In genomic region chr7:26328498-26329390, GRCh38 we compare ENCODE assay signal across 18 cellular contexts. TPM values are rescaled to one million over a fixed set of nuclear protein-coding genes. Genes with fewer than 3 reads are reported as not detected.
DNase-seq lines count a peak whose midpoint lies in the region; ATAC-seq, FAIRE-seq and TF ChIP-seq lines count a peak whose summit lies in the region.
"Had no signal": no experiment of that assay in that cellular context is flagged by ENCODE, and none has a peak within 500 bp of the region (broad histone marks: within the 10 kb centered on the region; RNA-seq: fewer than 3 reads in every experiment).

No MANE protein-coding gene starts in this region.

- H4K20me1 ChIP-seq in K562 (replicated peaks; ENCODE audit: control insufficient read depth, insufficient read depth, low read length) = no peaks in the 10 kb centered on the region

- in situ Hi-C loops in K562 (cut with MboI) = no loop called here

- H3K9me3 Mint-ChIP-seq in stimulated activated effector memory CD8-positive, alpha-beta T cell treated with anti-CD3 and anti-CD28 coated beads, Interleukin-12 subunit alpha, Interleukin-12 subunit beta, amount 100 ng/mL, for 72 hours = no peaks in the 10 kb centered on the region
- peaks cover 4% of the 10 kb centered on the region for H3K9me3 Mint-ChIP-seq in type B pancreatic cell
- no peaks in the 10 kb centered on the region for H3K9me3 Mint-ChIP-seq in activated naive CD4-positive, alpha-beta T cell treated with anti-CD3 and anti-CD28 coated beads, Interleukin-2, amount 10 ng/mL, durations not matched to agents 7 days and 5 days
- H3K9me3 Mint-ChIP-seq: stimulated activated naive CD8-positive, alpha-beta T cell treated with anti-CD3 and anti-CD28 coated beads, Interleukin-15, Interleukin-2, amounts not matched to agents 100 ng/mL and 50 ng/mL, for 24 hours had no signal

- H2AFZ ChIP-seq in K562 (ENCODE audit: low read depth, low read length) = no peak overlapping the region

- no peak for TF ChIP-seq POLR2A in K562 (conservative IDR thresholded peaks at IDR 0.05)

- no peaks in the 10 kb centered on the region for H3K79me2 ChIP-seq in K562 (ENCODE audit: control insufficient read depth, insufficient read depth, low read length)

- no peaks in the 10 kb centered on the region for H3K27me3 ChIP-seq in K562 (ENCODE audit: control insufficient read depth in 2 of 2, insufficient read depth in 2 of 2, low read length in 2 of 2)

- H3K4me2 ChIP-seq in K562 (ENCODE audit: insufficient read depth, low read length) = no peak overlapping the region

- H3K4me3 Mint-ChIP-seq in stimulated activated effector memory CD8-positive, alpha-beta T cell treated with anti-CD3 and anti-CD28 coated beads, Interleukin-12 subunit alpha, Interleukin-12 subunit beta, amount 100 ng/mL, for 72 hours = no peak overlapping the region
- H3K4me3 Mint-ChIP-seq in type B pancreatic cell = no peak overlapping the region
- no peak overlapping the region for H3K4me3 Mint-ChIP-seq in activated naive CD4-positive, alpha-beta T cell treated with anti-CD3 and anti-CD28 coated beads, Interleukin-2, amount 10 ng/mL, durations not matched to agents 7 days and 5 days
- H3K4me3 Mint-ChIP-seq: stimulated activated naive CD8-positive, alpha-beta T cell treated with anti-CD3 and anti-CD28 coated beads, Interleukin-15, Interleukin-2, amounts not matched to agents 100 ng/mL and 50 ng/mL, for 24 hours had no signal

- peaks cover 6 to 9% of the 10 kb centered on the region in 2 experiments; a peak in 4 of 5 replicates for H3K4me1 ChIP-seq in K562 (replicated peaks in 1 of 2; ENCODE audit: control insufficient read depth in 2 of 2, insufficient read depth in 2 of 2, low read length in 2 of 2)

- H3K36me3 ChIP-seq in K562 (ENCODE audit: control insufficient read depth, insufficient read depth, low read length) = no peaks in the 10 kb centered on the region

- intact Hi-C loops in K562 (cut with micrococcal nuclease) = no loop called here

- H3K27ac Mint-ChIP-seq in stimulated activated effector memory CD8-positive, alpha-beta T cell treated with anti-CD3 and anti-CD28 coated beads, Interleukin-12 subunit alpha, Interleukin-12 subunit beta, amount 100 ng/mL, for 72 hours = peak overlapping the region; percentile 78
- H3K27ac Mint-ChIP-seq in type B pancreatic cell = no peak overlapping the region
- no peak overlapping the region for H3K27ac Mint-ChIP-seq in activated naive CD4-positive, alpha-beta T cell treated with anti-CD3 and anti-CD28 coated beads, Interleukin-2, amount 10 ng/mL, durations not matched to agents 7 days and 5 days

- POLR2A ChIA-PET in K562 (lab: Yijun Ruan, JAX) = interaction anchor here (1.0 kb wide), 1 partner anchor 9 kb away, joined by 3 read pairs; no protein-coding TSS in a partner anchor

- BruUV-seq in K562 (replicated peaks; lab: Mats Ljungman, UMichigan) = no TSS peak

- no peak for TF ChIP-seq EP300 in K562 (IDR thresholded peaks at IDR 0.05; ENCODE audit: low read length)

- no peaks in the 10 kb centered on the region for H3K9me1 ChIP-seq in K562 (ENCODE audit: control insufficient read depth, insufficient read depth, low read length)

- WGBS in K562 (ENCODE audit: insufficient coverage, low coverage, missing lambda C conversion rate) = 25% methylated on average over 7 of the region's 7 CpGs

- H3K36me3 Mint-ChIP-seq in stimulated activated effector memory CD8-positive, alpha-beta T cell treated with anti-CD3 and anti-CD28 coated beads, Interleukin-12 subunit alpha, Interleukin-12 subunit beta, amount 100 ng/mL, for 72 hours = peaks cover 32% of the 10 kb centered on the region
- no peaks in the 10 kb centered on the region for H3K36me3 Mint-ChIP-seq in type B pancreatic cell
- H3K36me3 Mint-ChIP-seq in activated naive CD4-positive, alpha-beta T cell treated with anti-CD3 and anti-CD28 coated beads, Interleukin-2, amount 10 ng/mL, durations not matched to agents 7 days and 5 days = peaks cover 15% of the 10 kb centered on the region

- no peak overlapping the region for H3K4me3 ChIP-seq in K562
- H3K4me3 ChIP-seq: SK-N-MC had no signal

- no peaks in the 10 kb centered on the region for H3K27me3 Mint-ChIP-seq in type B pancreatic cell
- H3K27me3 Mint-ChIP-seq in activated naive CD4-positive, alpha-beta T cell treated with anti-CD3 and anti-CD28 coated beads, Interleukin-2, amount 10 ng/mL, durations not matched to agents 7 days and 5 days = no peaks in the 10 kb centered on the region
- H3K27me3 Mint-ChIP-seq: CD4-positive, alpha-beta memory T cell; stimulated activated naive CD8-positive, alpha-beta T cell treated with anti-CD3 and anti-CD28 coated beads, Interleukin-15, Interleukin-2, amounts not matched to agents 100 ng/mL and 50 ng/mL, for 24 hours had no signal

- no peak overlapping the region for H3K27ac ChIP-seq in K562 (ENCODE audit: extremely low read depth, low read depth, low read length)
- H3K27ac ChIP-seq: SK-N-MC had no signal

- TF ChIP-seq CTCF in GM12874 (IDR thresholded peaks at IDR 0.05; ENCODE audit: insufficient read depth, low read depth, low read length) (peak; percentile 16; the same call in 1 of the 2 replicates), K562 (IDR thresholded peaks at IDR 0.05 in 2 of 3, conservative IDR thresholded peaks at IDR 0.05 in 1 of 3; ENCODE audit: insufficient read depth in 2 of 3, low read depth in 1 of 3, low read length in 3 of 3) (no peak), type B pancreatic cell (conservative IDR thresholded peaks at IDR 0.05) (no peak)

- DNase-seq in K562 (ENCODE audit: extremely low read depth in 1 of 4, low spot score in 3 of 4) (no peak), cortex of kidney (lab: John Stamatoyannopoulos, UW) (no peak), type B pancreatic cell (ENCODE audit: extremely low spot score, unreplicated experiment) (no peak), NCI-H2107 (lab: John Stamatoyannopoulos, UW) (no peak)
- DNase-seq in stimulated activated effector memory CD8-positive, alpha-beta T cell treated with anti-CD3 and anti-CD28 coated beads, Interleukin-12 subunit alpha, Interleukin-12 subunit beta, amount 100 ng/mL, for 72 hours (ENCODE audit: low spot score in 2 of 2) = no peak
- no peak for DNase-seq in activated naive CD4-positive, alpha-beta T cell treated with anti-CD3 and anti-CD28 coated beads, Interleukin-2, amount 10 ng/mL, durations not matched to agents 7 days and 5 days
- DNase-seq: activated effector memory CD4-positive, alpha-beta T cell treated with anti-CD3 and anti-CD28 coated beads, Interleukin-2, amount 50 U/mL, for 16 hours; CD4-positive, alpha-beta memory T cell; EL; erythroblast; NCI-H146; NCI-H446 had no signal

- TF ChIP-seq RAD21 in K562 (CRISPR knock-in tag; conservative IDR thresholded peaks at IDR 0.05 in 1 of 2, IDR thresholded peaks at IDR 0.05 in 1 of 2) = no peak

- CTCF ChIA-PET in K562 (lab: Yijun Ruan, JAX; ENCODE audit: low intra/inter-chr PET ratio) = no interaction called here
- CTCF ChIA-PET in activated naive CD4-positive, alpha-beta T cell treated with anti-CD3 and anti-CD28 coated beads, Interleukin-2, amount 10 ng/mL, durations not matched to agents 7 days and 5 days (lab: Charles Lee) = no interaction called here

- peaks cover 31% of the 10 kb centered on the region for H3K4me1 Mint-ChIP-seq in stimulated activated effector memory CD8-positive, alpha-beta T cell treated with anti-CD3 and anti-CD28 coated beads, Interleukin-12 subunit alpha, Interleukin-12 subunit beta, amount 100 ng/mL, for 72 hours
- no peaks in the 10 kb centered on the region for H3K4me1 Mint-ChIP-seq in type B pancreatic cell (ENCODE audit: unreplicated experiment)
- peaks cover 7% of the 10 kb centered on the region for H3K4me1 Mint-ChIP-seq in activated naive CD4-positive, alpha-beta T cell treated with anti-CD3 and anti-CD28 coated beads, Interleukin-2, amount 10 ng/mL, durations not matched to agents 7 days and 5 days

- ATAC-seq in HG03342 (IDR thresholded peaks at IDR 0.05; ENCODE audit: unreplicated experiment) = peak; percentile 49
- ATAC-seq in K562 = peak; percentile 52; the same call in 1 of the 3 replicates
- ATAC-seq in stimulated activated effector memory CD8-positive, alpha-beta T cell treated with anti-CD3 and anti-CD28 coated beads, Interleukin-12 subunit alpha, Interleukin-12 subunit beta, amount 100 ng/mL, for 72 hours = peak; percentile 60

- H3K9me3 ChIP-seq in K562 (replicated peaks; ENCODE audit: control insufficient read depth, insufficient read depth, low read depth, low read length) = no peaks in the 10 kb centered on the region

- H3K9ac ChIP-seq in K562 (ENCODE audit: insufficient read depth in 1 of 2, low read depth in 2 of 2, low read length in 2 of 2) = no peak overlapping the region

- FAIRE-seq in K562 (lab: Jason Lieb, UNC) = no peak
- FAIRE-seq: astrocyte, colon had no signal

RNA-seq across cellular contexts. Expression of gene SNX10, which starts 37.1 kb away (rescaled TPM):
- total RNA-seq in K562 (2011; cell fraction: chromatin; rRNA removed; ENCODE audit: low replicate concordance) = 0.83 and 2.2 TPM in 2 replicates
- total RNA-seq in K562 (2011; cell fraction: nucleolus; rRNA removed) = 0.33 and 0.66 TPM in 2 replicates
- total RNA-seq in K562 (2011; cell fraction: nucleoplasm; rRNA removed) = 1.5 TPM in 2 replicates
- total RNA-seq in K562 (2014; rRNA removed) = 6.2 and 7.9 TPM in 2 replicates
- total RNA-seq in K562 (2014; rRNA removed; fragmentation: Illumina TruSeq; extraction: Trizol) = 14.8 and 19.0 TPM in 2 replicates
- total RNA-seq in K562 (2015; rRNA removed; fragmentation: Illumina TruSeq; extraction: Trizol) = 13.8 and 16.5 TPM in 2 replicates
- 11.8 and 12.1 TPM in 2 replicates for total RNA-seq in K562 (2021)
- 9.4 TPM in 2 replicates for polyA plus RNA-seq in K562 (2011; rRNA removed)
- 1.3 and 3.9 TPM in 2 replicates for polyA plus RNA-seq in K562 (2011; cell fraction: cytosol; rRNA removed)
- 1.3 and 3.7 TPM in 2 replicates for polyA plus RNA-seq in K562 (2011; cell fraction: nucleus; rRNA removed)
- 12.4 and 18.8 TPM in 2 replicates for polyA plus RNA-seq in K562 (2012)
- polyA plus RNA-seq in K562 (2014; fragmentation: Illumina TruSeq; extraction: Trizol) = 9.8 and 11.5 TPM in 2 replicates
- 10 to 100 TPM; 10.9 to 12.4 TPM for polyA plus RNA-seq in K562 (2014; fragmentation: Nextera tagmentation; extraction: Ambion mirVana)
- 6.9 and 7.3 TPM in 2 replicates for polyA plus RNA-seq in K562 (2014; rRNA removed)
- polyA minus RNA-seq in K562 (2011; rRNA and poly(A)+ RNA removed) = 7.5 and 8.5 TPM in 2 replicates
- 2.4 and 2.9 TPM in 2 replicates for polyA minus RNA-seq in K562 (2011; cell fraction: cytosol; rRNA and poly(A)+ RNA removed)
- polyA minus RNA-seq in K562 (2011; cell fraction: nucleus; rRNA and poly(A)+ RNA removed) = 1.1 and 2.6 TPM in 2 replicates
- 1.8 and 2.8 TPM in 2 replicates for total RNA-seq in type B pancreatic cell (ENCODE audit: low replicate concordance)
